In genomic region chr5:150454027-150454426, GRCh38 we compare ENCODE assay signal across 1 cellular context.
TF ChIP-seq lines count a peak whose summit lies in the region.

No MANE protein-coding gene starts in this region.

TF ChIP-seq in K562, 482 proteins besides CTCF, POLR2A, EP300 and RAD21:
- TF ChIP-seq SPI1 (IDR thresholded peaks at IDR 0.05; ENCODE audit: borderline replicate concordance, low read depth, low read length) (peak; percentile 44; the same call in 1 of the 2 replicates), ZBTB33 (CRISPR knock-in tag; IDR thresholded peaks at IDR 0.05) (0 out of 2 replicates have a peak, but pooled peaks have one; percentile 33)
